Comparison of ENCODE assay signal across 11 cellular contexts in the genomic region with DNA sequence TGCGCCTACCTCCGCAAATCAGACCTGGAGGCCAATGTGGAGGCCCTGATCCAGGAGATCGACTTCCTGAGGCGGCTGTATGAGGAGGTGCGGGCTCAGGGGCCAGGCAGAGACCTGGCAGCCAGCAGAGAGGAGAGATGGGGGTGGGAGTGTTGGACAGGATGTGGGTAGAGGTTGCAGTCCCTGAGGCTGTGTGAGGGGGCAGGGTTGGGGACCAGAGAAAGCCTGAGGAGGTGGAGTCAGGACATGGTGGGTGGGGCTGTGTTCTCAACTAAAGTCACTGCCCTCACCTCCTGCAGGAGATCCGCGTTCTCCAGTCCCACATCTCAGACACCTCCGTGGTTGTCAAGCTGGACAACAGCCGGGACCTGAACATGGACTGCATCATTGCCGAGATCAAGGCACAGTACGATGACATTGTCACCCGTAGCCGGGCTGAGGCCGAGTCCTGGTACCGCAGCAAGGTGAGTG. TPM values are rescaled to one million over a fixed set of nuclear protein-coding genes. Genes with fewer than 3 reads are reported as not detected.
DNase-seq lines count a peak whose midpoint lies in the region; ATAC-seq lines count a peak whose summit lies in the region.
"Not testable (repeated sequence)": the region's sequence is repeated elsewhere in the genome, so short reads cannot be mapped to it uniquely, and the experiment has no call there.
"Had no signal": no experiment of that assay in that cellular context is flagged by ENCODE, and none has a peak within 500 bp of the region (broad histone marks: within the 10 kb centered on the region; RNA-seq: fewer than 3 reads in every experiment).

No MANE protein-coding gene starts in this region.

- not testable (repeated sequence) for H3K9me3 Mint-ChIP-seq in activated CD4-positive, alpha-beta T cell treated with anti-CD3 and anti-CD28 coated beads, Interleukin-2, amount 10 ng/mL, durations not matched to agents 7 days and 5 days; stimulated activated naive CD8-positive, alpha-beta T cell treated with anti-CD3 and anti-CD28 coated beads, Interleukin-15, amount 100 ng/mL, for 72 hours

- H3K4me3 Mint-ChIP-seq in activated CD4-positive, alpha-beta T cell treated with anti-CD3 and anti-CD28 coated beads, Interleukin-2, amount 10 ng/mL, durations not matched to agents 7 days and 5 days; stimulated activated naive CD8-positive, alpha-beta T cell treated with anti-CD3 and anti-CD28 coated beads, Interleukin-15, amount 100 ng/mL, for 72 hours: not testable (repeated sequence)

- peak overlapping the region; percentile 57 for H3K27ac Mint-ChIP-seq in activated CD4-positive, alpha-beta T cell treated with anti-CD3 and anti-CD28 coated beads, Interleukin-2, amount 10 ng/mL, durations not matched to agents 7 days and 5 days
- not testable (repeated sequence) for H3K27ac Mint-ChIP-seq in stimulated activated naive CD8-positive, alpha-beta T cell treated with anti-CD3 and anti-CD28 coated beads, Interleukin-15, amount 100 ng/mL, for 72 hours

- DNase-seq in H4 (ENCODE audit: low spot score) (peak; percentile 49), NAMALWA (ENCODE audit: low spot score) (peak; percentile 17), cardiac septum (ENCODE audit: low spot score) (peak; percentile 71)
- peak; percentile 28 for DNase-seq in activated CD4-positive, alpha-beta T cell treated with anti-CD3 and anti-CD28 coated beads, Interleukin-2, amount 10 ng/mL, durations not matched to agents 7 days and 5 days
- DNase-seq in stimulated activated naive CD8-positive, alpha-beta T cell treated with anti-CD3 and anti-CD28 coated beads, Interleukin-15, amount 100 ng/mL, for 72 hours, result peak; percentile 31 to 37

- intact Hi-C loops in cardiac septum (cut with DNase I), result not testable (repeated sequence)

- ATAC-seq in GM18498 (IDR thresholded peaks at IDR 0.05; ENCODE audit: unreplicated experiment) (peak; percentile 93), GM19395 (IDR thresholded peaks at IDR 0.05; ENCODE audit: unreplicated experiment) (peak; percentile 92), HG03108 (IDR thresholded peaks at IDR 0.05; ENCODE audit: unreplicated experiment) (peak; percentile 91)
- peak; percentile 84 for ATAC-seq in stimulated activated naive CD8-positive, alpha-beta T cell treated with anti-CD3 and anti-CD28 coated beads, Interleukin-15, amount 100 ng/mL, for 72 hours

- POLR2A ChIA-PET in activated CD4-positive, alpha-beta T cell treated with anti-CD3 and anti-CD28 coated beads, Interleukin-2, amount 10 ng/mL, durations not matched to agents 7 days and 5 days (lab: Charles Lee), result not testable (repeated sequence)

- CTCF ChIA-PET in activated CD4-positive, alpha-beta T cell treated with anti-CD3 and anti-CD28 coated beads, Interleukin-2, amount 10 ng/mL, durations not matched to agents 7 days and 5 days (lab: Charles Lee), result not testable (repeated sequence)

- peaks cover 19% of the 10 kb centered on the region for H3K4me1 Mint-ChIP-seq in activated CD4-positive, alpha-beta T cell treated with anti-CD3 and anti-CD28 coated beads, Interleukin-2, amount 10 ng/mL, durations not matched to agents 7 days and 5 days
- H3K4me1 Mint-ChIP-seq in stimulated activated naive CD8-positive, alpha-beta T cell treated with anti-CD3 and anti-CD28 coated beads, Interleukin-15, amount 100 ng/mL, for 72 hours, result peaks cover 34% of the 10 kb centered on the region

- not testable (repeated sequence) for H3K36me3 Mint-ChIP-seq in activated CD4-positive, alpha-beta T cell treated with anti-CD3 and anti-CD28 coated beads, Interleukin-2, amount 10 ng/mL, durations not matched to agents 7 days and 5 days (ENCODE audit: low read depth)

- peaks cover 40% of the 10 kb centered on the region for H3K27me3 Mint-ChIP-seq in activated CD4-positive, alpha-beta T cell treated with anti-CD3 and anti-CD28 coated beads, Interleukin-2, amount 10 ng/mL, durations not matched to agents 7 days and 5 days
- peaks cover 54% of the 10 kb centered on the region for H3K27me3 Mint-ChIP-seq in stimulated activated naive CD8-positive, alpha-beta T cell treated with anti-CD3 and anti-CD28 coated beads, Interleukin-15, amount 100 ng/mL, for 72 hours

RNA-seq across cellular contexts. Expression of gene KRT81, which starts 13.6 kb away (rescaled TPM):
- 5.7 and 10.8 TPM in 2 replicates for total RNA-seq in H4 (2014; rRNA removed; shearing (Covaris generic))
- total RNA-seq in activated CD4-positive, alpha-beta T cell treated with anti-CD3 and anti-CD28 coated beads, Interleukin-2, amount 10 ng/mL, durations not matched to agents 7 days and 5 days, result not detected
- not detected for total RNA-seq in cardiac septum
- total RNA-seq: left ventricle myocardium superior, right cardiac atrium, stomach had no signal

RNA-seq across cellular contexts. Expression of gene KRT83, which starts 16.2 kb away (rescaled TPM):
- total RNA-seq in H4 (2014; rRNA removed; shearing (Covaris generic)), result not detected in 2 replicates
- not detected for total RNA-seq in activated CD4-positive, alpha-beta T cell treated with anti-CD3 and anti-CD28 coated beads, Interleukin-2, amount 10 ng/mL, durations not matched to agents 7 days and 5 days
- total RNA-seq in cardiac septum, result not detected
- total RNA-seq: left ventricle myocardium superior, right cardiac atrium, stomach had no signal

RNA-seq across cellular contexts. Expression of gene KRT86, which starts 30.5 kb away (rescaled TPM):
- total RNA-seq in H4 (2014; rRNA removed; shearing (Covaris generic)), result 0.31 and 0.93 TPM in 2 replicates
- total RNA-seq in activated CD4-positive, alpha-beta T cell treated with anti-CD3 and anti-CD28 coated beads, Interleukin-2, amount 10 ng/mL, durations not matched to agents 7 days and 5 days, result not detected
- total RNA-seq in cardiac septum, result not detected
- total RNA-seq: left ventricle myocardium superior, right cardiac atrium, stomach had no signal

Comparison
In these comparisons a context has a peak if more than half of its experiments do, and no peak if none do; other contexts are left out.
1. Peak in every context shown above with its lines: DNase-seq and ATAC-seq.
2. DNase-seq: peak in every context shown above with its lines; median percentile 71 in cardiac septum; 49 in H4; 34 in stimulated activated naive CD8-positive, alpha-beta T cell treated with anti-CD3 and anti-CD28 coated beads, Interleukin-15, amount 100 ng/mL, for 72 hours; 28 in activated CD4-positive, alpha-beta T cell treated with anti-CD3 and anti-CD28 coated beads, Interleukin-2, amount 10 ng/mL, durations not matched to agents 7 days and 5 days; 17 in NAMALWA.